Comparison of ENCODE assay signal across 2 cellular contexts in the genomic region with DNA sequence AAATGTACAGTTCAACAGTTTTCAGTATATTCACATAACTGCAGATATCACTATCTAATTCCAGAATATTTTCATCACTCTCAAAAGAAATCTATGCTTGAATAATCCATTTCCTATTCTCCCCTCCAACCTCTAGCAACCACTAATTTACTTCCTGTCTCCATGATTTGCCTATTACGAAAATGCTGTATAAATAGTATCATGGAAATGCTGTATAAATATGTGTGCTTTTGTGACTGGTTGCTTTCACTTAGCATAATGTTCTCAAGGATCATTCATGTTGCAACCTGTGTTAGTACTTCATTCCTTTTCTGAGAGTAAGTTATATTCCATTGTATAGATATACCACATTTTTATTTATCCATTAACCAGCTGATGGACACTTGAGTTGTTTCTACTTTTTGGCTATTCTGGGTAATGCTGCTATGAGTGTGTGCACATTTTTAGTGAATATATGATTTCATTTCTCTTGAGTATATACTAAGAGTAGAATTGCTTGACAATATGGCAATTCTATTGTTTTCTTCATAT.
TF ChIP-seq lines count a peak whose summit lies in the region.

No MANE protein-coding gene starts in this region.

TF ChIP-seq in HCT116, 20 proteins besides CTCF, POLR2A, EP300 and RAD21 (continued from another document):
- no peak for TF ChIP-seq ELF1 (IDR thresholded peaks at IDR 0.05; ENCODE audit: borderline replicate concordance, low read depth)
- no peak for TF ChIP-seq ZNF274 (IDR thresholded peaks at IDR 0.05; ENCODE audit: low read depth, low read length)
- no peak for TF ChIP-seq EZH2phosphoT487 (IDR thresholded peaks at IDR 0.05; ENCODE audit: borderline replicate concordance)
- TF ChIP-seq SP1 (IDR thresholded peaks at IDR 0.05; ENCODE audit: low read depth), result no peak
- no peak for TF ChIP-seq CEBPB (IDR thresholded peaks at IDR 0.05; ENCODE audit: low read depth)
- no peak for TF ChIP-seq POLR2AphosphoS5 (IDR thresholded peaks at IDR 0.05; ENCODE audit: low read depth, low read length)
- TF ChIP-seq FOSL1 (IDR thresholded peaks at IDR 0.05; ENCODE audit: low read depth), result no peak
- no peak for TF ChIP-seq SRF (IDR thresholded peaks at IDR 0.05; ENCODE audit: low read depth)
- TF ChIP-seq JUND (IDR thresholded peaks at IDR 0.05), result no peak
- TF ChIP-seq EZH2 (IDR thresholded peaks at IDR 0.05), result no peak
- no peak for TF ChIP-seq ZFX (IDR thresholded peaks at IDR 0.05)
- no peak for TF ChIP-seq SIN3A (IDR thresholded peaks at IDR 0.05; ENCODE audit: low read depth)
- TF ChIP-seq TCF7L2 (IDR thresholded peaks at IDR 0.05; ENCODE audit: borderline replicate concordance, extremely low read depth, insufficient read depth, insufficient read length), result no peak
- TF ChIP-seq, protein P1, sequence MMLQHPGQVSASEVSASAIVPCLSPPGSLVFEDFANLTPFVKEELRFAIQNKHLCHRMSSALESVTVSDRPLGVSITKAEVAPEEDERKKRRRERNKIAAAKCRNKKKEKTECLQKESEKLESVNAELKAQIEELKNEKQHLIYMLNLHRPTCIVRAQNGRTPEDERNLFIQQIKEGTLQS (IDR thresholded peaks at IDR 0.05), result no peak
- TF ChIP-seq, protein P2, sequence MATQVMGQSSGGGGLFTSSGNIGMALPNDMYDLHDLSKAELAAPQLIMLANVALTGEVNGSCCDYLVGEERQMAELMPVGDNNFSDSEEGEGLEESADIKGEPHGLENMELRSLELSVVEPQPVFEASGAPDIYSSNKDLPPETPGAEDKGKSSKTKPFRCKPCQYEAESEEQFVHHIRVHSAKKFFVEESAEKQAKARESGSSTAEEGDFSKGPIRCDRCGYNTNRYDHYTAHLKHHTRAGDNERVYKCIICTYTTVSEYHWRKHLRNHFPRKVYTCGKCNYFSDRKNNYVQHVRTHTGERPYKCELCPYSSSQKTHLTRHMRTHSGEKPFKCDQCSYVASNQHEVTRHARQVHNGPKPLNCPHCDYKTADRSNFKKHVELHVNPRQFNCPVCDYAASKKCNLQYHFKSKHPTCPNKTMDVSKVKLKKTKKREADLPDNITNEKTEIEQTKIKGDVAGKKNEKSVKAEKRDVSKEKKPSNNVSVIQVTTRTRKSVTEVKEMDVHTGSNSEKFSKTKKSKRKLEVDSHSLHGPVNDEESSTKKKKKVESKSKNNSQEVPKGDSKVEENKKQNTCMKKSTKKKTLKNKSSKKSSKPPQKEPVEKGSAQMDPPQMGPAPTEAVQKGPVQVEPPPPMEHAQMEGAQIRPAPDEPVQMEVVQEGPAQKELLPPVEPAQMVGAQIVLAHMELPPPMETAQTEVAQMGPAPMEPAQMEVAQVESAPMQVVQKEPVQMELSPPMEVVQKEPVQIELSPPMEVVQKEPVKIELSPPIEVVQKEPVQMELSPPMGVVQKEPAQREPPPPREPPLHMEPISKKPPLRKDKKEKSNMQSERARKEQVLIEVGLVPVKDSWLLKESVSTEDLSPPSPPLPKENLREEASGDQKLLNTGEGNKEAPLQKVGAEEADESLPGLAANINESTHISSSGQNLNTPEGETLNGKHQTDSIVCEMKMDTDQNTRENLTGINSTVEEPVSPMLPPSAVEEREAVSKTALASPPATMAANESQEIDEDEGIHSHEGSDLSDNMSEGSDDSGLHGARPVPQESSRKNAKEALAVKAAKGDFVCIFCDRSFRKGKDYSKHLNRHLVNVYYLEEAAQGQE (IDR thresholded peaks at IDR 0.05; ENCODE audit: low read depth), result no peak
- no peak for TF ChIP-seq YY1 (IDR thresholded peaks at IDR 0.05; ENCODE audit: extremely low read depth, insufficient replicate concordance, low read depth, low read length)

TF ChIP-seq in endothelial cell of umbilical vein, 7 proteins besides CTCF, POLR2A, EP300 and RAD21 (continued from another document):
- TF ChIP-seq JUN (IDR thresholded peaks at IDR 0.05; ENCODE audit: borderline replicate concordance, insufficient read depth, insufficient read length, low read depth) (peak; percentile 30), POLR2AphosphoS5 (IDR thresholded peaks at IDR 0.05; ENCODE audit: insufficient read depth, low read depth, low read length) (peak; percentile 26)
